ENCODE assay signal across 11 cellular contexts in genomic region chr3:194572944-194573491, GRCh38.
DNase-seq lines count a peak whose midpoint lies in the region; ATAC-seq, FAIRE-seq and TF ChIP-seq lines count a peak whose summit lies in the region.
"Had no signal": no experiment of that assay in that cellular context is flagged by ENCODE, and none has a peak within 500 bp of the region (broad histone marks: within the 10 kb centered on the region; RNA-seq: fewer than 3 reads in every experiment).

No MANE protein-coding gene starts in this region.

- no peak for TF ChIP-seq EP300 in A549 (IDR thresholded peaks at IDR 0.05)

- CTCF ChIA-PET in A549 (lab: Yijun Ruan, JAX): interaction anchor here (0.5 to 2.6 kb wide), 8 partner anchors 22 to 132 kb away, joined by 3 to 15 read pairs (median 4); no protein-coding TSS in a partner anchor

- FAIRE-seq in A549 (lab: Jason Lieb, UNC): no peak

- H3K9me3 Mint-ChIP-seq in endodermal cell: no peaks in the 10 kb centered on the region
- no peaks in the 10 kb centered on the region for H3K9me3 Mint-ChIP-seq in nephron progenitor cell
- H3K9me3 Mint-ChIP-seq: T-helper 1 cell treated with Interleukin-12 subunit alpha and Interleukin-12 subunit beta and Interleukin-4 antibody, amounts not matched to agents 30 μg/mL and 1 μg/mL, for 36 hours had no signal

- ATAC-seq in A549: no peak

- POLR2A ChIA-PET in A549 (lab: Yijun Ruan, JAX): no interaction called here

- H3K27me3 ChIP-seq in HUES48 (ENCODE audit: control insufficient read depth, insufficient read depth, low read length) (no peaks in the 10 kb centered on the region), endodermal cell (ENCODE audit: control insufficient read depth, insufficient read depth, low read length, poor library complexity, severe bottlenecking) (no peaks in the 10 kb centered on the region)

- no peaks in the 10 kb centered on the region for H3K27me3 Mint-ChIP-seq in endodermal cell (ENCODE audit: insufficient read depth)
- peaks cover 22% of the 10 kb centered on the region for H3K27me3 Mint-ChIP-seq in nephron progenitor cell (ENCODE audit: low read depth, poor library complexity)

- peaks cover 36% of the 10 kb centered on the region for H3K4me1 Mint-ChIP-seq in endodermal cell
- H3K4me1 Mint-ChIP-seq in nephron progenitor cell: peaks cover 54% of the 10 kb centered on the region

- no peak overlapping the region for H3K9ac ChIP-seq in HUES48 (ENCODE audit: low read depth, low read length)
- peak overlapping the region; percentile 28 for H3K9ac ChIP-seq in endodermal cell (ENCODE audit: extremely low read depth, low read length, poor library complexity, severe bottlenecking)

- H3K4me1 ChIP-seq in A549: peaks cover 49% of the 10 kb centered on the region
- H3K4me1 ChIP-seq in HUES48 (ENCODE audit: control insufficient read depth, insufficient read depth, low read length): no peaks in the 10 kb centered on the region
- peaks cover 13% of the 10 kb centered on the region for H3K4me1 ChIP-seq in endodermal cell (ENCODE audit: control insufficient read depth, insufficient read depth, low read length)

- TF ChIP-seq POLR2A in A549 (IDR thresholded peaks at IDR 0.05; ENCODE audit: low read length): no peak

- TF ChIP-seq CTCF in A549 (IDR thresholded peaks at IDR 0.05) (no peak), endodermal cell (conservative IDR thresholded peaks at IDR 0.05) (no peak), nephron progenitor cell (IDR thresholded peaks at IDR 0.05) (no peak)

- no peak for TF ChIP-seq RAD21 in A549 (conservative IDR thresholded peaks at IDR 0.05 in 1 of 2, IDR thresholded peaks at IDR 0.05 in 1 of 2)

- H3K27ac ChIP-seq in A549 (peak overlapping the region; percentile 60 to 83; a peak in 4 of 6 replicates), HUES48 (ENCODE audit: low read depth, low read length) (peak overlapping the region; percentile 85), endodermal cell (ENCODE audit: low read depth, low read length) (no peak overlapping the region)

- DNase-seq in A549 (ENCODE audit: low read depth in 1 of 2, low spot score in 1 of 2): no peak
- DNase-seq in endodermal cell: no peak
- peak; percentile 21 for DNase-seq in nephron progenitor cell
- DNase-seq in T-helper 9 cell: no peak
- DNase-seq in SK-N-DZ (ENCODE audit: low spot score): no peak
- no peak for DNase-seq in globus pallidus (ENCODE audit: low spot score)
- no peak for DNase-seq in ureter (ENCODE audit: low spot score)
- DNase-seq: GF-D8, NCI-H187 had no signal

- WGBS in A549 (ENCODE audit: missing lambda C conversion rate): 84% methylated on average over 10 of the region's 16 CpGs
- 92 to 96% methylated on average over 14 to 16 of the region's 16 CpGs for WGBS in endodermal cell (ENCODE audit: insufficient coverage in 1 of 2, insufficient read length in 1 of 2), 2 experiments

- H3K36me3 Mint-ChIP-seq in endodermal cell (ENCODE audit: low read depth) (no peaks in the 10 kb centered on the region), nephron progenitor cell (ENCODE audit: low read depth) (no peaks in the 10 kb centered on the region)

- H3K4me2 ChIP-seq in A549: peak overlapping the region; percentile 49; the same call in 2 of the 3 replicates

- H3K4me3 ChIP-seq in A549 (no peak overlapping the region), HUES48 (ENCODE audit: low read depth, low read length) (no peak overlapping the region), endodermal cell (ENCODE audit: low read length) (no peak overlapping the region)

- H3K27ac Mint-ChIP-seq in endodermal cell (peak overlapping the region; percentile 96), nephron progenitor cell (peak overlapping the region; percentile 99)
- H3K27ac Mint-ChIP-seq: T-helper 1 cell treated with Interleukin-12 subunit alpha and Interleukin-12 subunit beta and Interleukin-4 antibody, amounts not matched to agents 30 μg/mL and 1 μg/mL, for 36 hours had no signal

- no peak overlapping the region for H3K4me3 Mint-ChIP-seq in endodermal cell
- H3K4me3 Mint-ChIP-seq in nephron progenitor cell: peak overlapping the region; percentile 65
- H3K4me3 Mint-ChIP-seq: T-helper 1 cell treated with Interleukin-12 subunit alpha and Interleukin-12 subunit beta and Interleukin-4 antibody, amounts not matched to agents 30 μg/mL and 1 μg/mL, for 36 hours had no signal

- H3K36me3 ChIP-seq in HUES48 (ENCODE audit: control insufficient read depth, insufficient read depth, low read length): no peaks in the 10 kb centered on the region
- H3K36me3 ChIP-seq in endodermal cell (ENCODE audit: control insufficient read depth, insufficient read depth, low read length): no peaks in the 10 kb centered on the region

- no peaks in the 10 kb centered on the region for H3K9me3 ChIP-seq in A549
- no peaks in the 10 kb centered on the region for H3K9me3 ChIP-seq in HUES48 (ENCODE audit: control insufficient read depth, insufficient read depth, low read length)
- no peaks in the 10 kb centered on the region for H3K9me3 ChIP-seq in endodermal cell (ENCODE audit: control insufficient read depth, low read length)

TF ChIP-seq in A549, 52 proteins besides CTCF, POLR2A, EP300 and RAD21:
- TF ChIP-seq PHF8 (IDR thresholded peaks at IDR 0.05; ENCODE audit: borderline replicate concordance, low read depth) (no peak), KDM5A (IDR thresholded peaks at IDR 0.05) (no peak), ZC3H11A (IDR thresholded peaks at IDR 0.05) (no peak), HOXB13 (CRISPR knock-in tag; IDR thresholded peaks at IDR 0.05; ENCODE audit: low read depth) (no peak), JUN (IDR thresholded peaks at IDR 0.05) (no peak), SMC3 (IDR thresholded peaks at IDR 0.05) (no peak), EHF (CRISPR knock-in tag; IDR thresholded peaks at IDR 0.05) (no peak), FOXS1 (CRISPR knock-in tag; IDR thresholded peaks at IDR 0.05) (no peak), TP53 (CRISPR knock-in tag; IDR thresholded peaks at IDR 0.05) (no peak), E2F6 (IDR thresholded peaks at IDR 0.05; ENCODE audit: borderline replicate concordance, low read depth) (no peak), HOXA7 (CRISPR knock-in tag; IDR thresholded peaks at IDR 0.05) (no peak), BCL3 (IDR thresholded peaks at IDR 0.05) (no peak), MYC (IDR thresholded peaks at IDR 0.05; ENCODE audit: borderline replicate concordance, low read length) (no peak), HDAC2 (IDR thresholded peaks at IDR 0.05) (no peak), HOXB5 (CRISPR knock-in tag; IDR thresholded peaks at IDR 0.05) (no peak), ZNF302 (CRISPR knock-in tag; IDR thresholded peaks at IDR 0.05) (no peak), SREBF2 (IDR thresholded peaks at IDR 0.05) (no peak), FOSB (CRISPR knock-in tag; IDR thresholded peaks at IDR 0.05) (no peak), HMGXB4 (CRISPR knock-in tag; IDR thresholded peaks at IDR 0.05; ENCODE audit: borderline replicate concordance) (no peak), BHLHE40 (IDR thresholded peaks at IDR 0.05; ENCODE audit: low read depth, low read length) (no peak)
